Comparison of ENCODE assay signal across 22 cellular contexts in the genomic region with DNA sequence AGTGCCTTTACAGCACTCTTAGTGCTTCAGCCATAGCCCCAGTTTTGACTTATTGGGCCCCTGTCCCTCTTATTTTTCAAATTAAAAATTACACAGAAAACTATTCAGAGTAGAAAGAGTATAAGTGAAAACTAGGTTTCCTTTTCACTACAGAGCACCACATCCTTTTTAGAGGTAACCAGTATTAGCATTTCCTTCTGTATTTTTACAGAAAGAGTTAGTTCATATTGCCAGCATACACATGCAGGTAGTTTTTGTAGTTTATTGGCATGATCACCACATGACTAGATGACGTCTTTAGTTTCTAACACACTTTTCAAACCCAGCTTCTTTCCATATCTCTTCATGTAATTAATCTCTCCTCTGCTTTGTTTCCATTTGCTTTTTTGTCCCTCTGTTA.
DNase-seq lines count a peak whose midpoint lies in the region; ATAC-seq lines count a peak whose summit lies in the region.
"Had no signal": no experiment of that assay in that cellular context is flagged by ENCODE, and none has a peak within 500 bp of the region (broad histone marks: within the 10 kb centered on the region; RNA-seq: fewer than 3 reads in every experiment).

No MANE protein-coding gene starts in this region.

- H3K4me3 Mint-ChIP-seq in activated naive CD8-positive, alpha-beta T cell treated with anti-CD3 and anti-CD28 coated beads, Interleukin-2, amount 10 ng/mL, durations not matched to agents 7 days and 5 days: no peak overlapping the region
- H3K4me3 Mint-ChIP-seq in activated naive CD8-positive, alpha-beta T cell treated with anti-CD3 and anti-CD28 coated beads, Interleukin-2, amount 50 U/mL, for 24 hours: no peak overlapping the region
- H3K4me3 Mint-ChIP-seq: activated T-cell treated with anti-CD3 and anti-CD28 coated beads, Interleukin-2, amount 50 U/mL, for 24 hours; central memory CD8-positive, alpha-beta T cell; stimulated activated naive CD8-positive, alpha-beta T cell treated with anti-CD3 and anti-CD28 coated beads, Interleukin-15, Interleukin-2, amounts not matched to agents 100 ng/mL and 50 ng/mL, for 24 hours; T-helper 17 cell had no signal

- ATAC-seq in activated naive CD8-positive, alpha-beta T cell treated with anti-CD3 and anti-CD28 coated beads, Interleukin-2, amount 10 ng/mL, durations not matched to agents 7 days and 5 days (ENCODE audit: low read depth): peak; percentile 89
- no peak for ATAC-seq in activated naive CD8-positive, alpha-beta T cell treated with anti-CD3 and anti-CD28 coated beads, Interleukin-2, amount 50 U/mL, for 24 hours
- peak; percentile 62 for ATAC-seq in GM21786 (IDR thresholded peaks at IDR 0.05; ENCODE audit: unreplicated experiment)
- peak; percentile 59 for ATAC-seq in HG03354 (IDR thresholded peaks at IDR 0.05; ENCODE audit: poor library complexity, severe bottlenecking, unreplicated experiment)
- ATAC-seq: T-helper 17 cell, upper lobe of right lung had no signal

- no peaks in the 10 kb centered on the region for H3K9me3 Mint-ChIP-seq in activated naive CD8-positive, alpha-beta T cell treated with anti-CD3 and anti-CD28 coated beads, Interleukin-2, amount 10 ng/mL, durations not matched to agents 7 days and 5 days
- no peaks in the 10 kb centered on the region for H3K9me3 Mint-ChIP-seq in activated naive CD8-positive, alpha-beta T cell treated with anti-CD3 and anti-CD28 coated beads, Interleukin-2, amount 50 U/mL, for 24 hours
- H3K9me3 Mint-ChIP-seq: activated T-cell treated with anti-CD3 and anti-CD28 coated beads, Interleukin-2, amount 50 U/mL, for 24 hours; central memory CD8-positive, alpha-beta T cell; stimulated activated naive CD8-positive, alpha-beta T cell treated with anti-CD3 and anti-CD28 coated beads, Interleukin-15, Interleukin-2, amounts not matched to agents 100 ng/mL and 50 ng/mL, for 24 hours had no signal

- POLR2A ChIA-PET in activated naive CD8-positive, alpha-beta T cell treated with anti-CD3 and anti-CD28 coated beads, Interleukin-2, amount 10 ng/mL, durations not matched to agents 7 days and 5 days (lab: Charles Lee): no interaction called here

- intact Hi-C loops in posterior vena cava (cut with DNase I): no loop called here

- no peak overlapping the region for H3K27ac Mint-ChIP-seq in activated naive CD8-positive, alpha-beta T cell treated with anti-CD3 and anti-CD28 coated beads, Interleukin-2, amount 10 ng/mL, durations not matched to agents 7 days and 5 days
- H3K27ac Mint-ChIP-seq in activated naive CD8-positive, alpha-beta T cell treated with anti-CD3 and anti-CD28 coated beads, Interleukin-2, amount 50 U/mL, for 24 hours: no peak overlapping the region
- H3K27ac Mint-ChIP-seq: activated T-cell treated with anti-CD3 and anti-CD28 coated beads, Interleukin-2, amount 50 U/mL, for 24 hours; stimulated activated naive CD8-positive, alpha-beta T cell treated with anti-CD3 and anti-CD28 coated beads, Interleukin-15, Interleukin-2, amounts not matched to agents 100 ng/mL and 50 ng/mL, for 24 hours; T-helper 17 cell had no signal

- H3K4me1 Mint-ChIP-seq in activated naive CD8-positive, alpha-beta T cell treated with anti-CD3 and anti-CD28 coated beads, Interleukin-2, amount 10 ng/mL, durations not matched to agents 7 days and 5 days: peaks cover 2% of the 10 kb centered on the region
- H3K4me1 Mint-ChIP-seq in activated naive CD8-positive, alpha-beta T cell treated with anti-CD3 and anti-CD28 coated beads, Interleukin-2, amount 50 U/mL, for 24 hours: no peaks in the 10 kb centered on the region

- no peak for DNase-seq in activated naive CD8-positive, alpha-beta T cell treated with anti-CD3 and anti-CD28 coated beads, Interleukin-2, amount 10 ng/mL, durations not matched to agents 7 days and 5 days
- DNase-seq in activated naive CD8-positive, alpha-beta T cell treated with anti-CD3 and anti-CD28 coated beads, Interleukin-2, amount 50 U/mL, for 24 hours: no peak
- DNase-seq in NCI-H187 (lab: John Stamatoyannopoulos, UW): no peak
- no peak for DNase-seq in GF-D8 (lab: John Stamatoyannopoulos, UW)
- no peak for DNase-seq in NCI-H1105 treated with DMSO at 0.1 percent for 48 hours (lab: John Stamatoyannopoulos, UW)
- no peak for DNase-seq in posterior vena cava (ENCODE audit: low spot score)
- DNase-seq: activated CD4-positive, alpha-beta T cell treated with anti-CD3 and anti-CD28 coated beads, Interleukin-2, amount 50 U/mL, for 4 hours; activated naive CD4-positive, alpha-beta T cell; activated T-cell treated with anti-CD3 and anti-CD28 coated beads, Interleukin-2, amount 50 U/mL, for 24 hours; DMS79; HCEC 1CT; NCI-H1092; NCI-H2107; NK-92 treated with Interleukin-12 subunit alpha and Interleukin-12 subunit beta, amount 100 ng/mL, for 24 hours; stimulated activated CD4-positive, alpha-beta T cell treated with anti-CD3 and anti-CD28 coated beads, Interleukin-2, amount 100 ng/mL, for 48 hours; T-helper 17 cell; upper lobe of right lung; WERI-Rb-1 had no signal

- no peaks in the 10 kb centered on the region for H3K27me3 Mint-ChIP-seq in activated naive CD8-positive, alpha-beta T cell treated with anti-CD3 and anti-CD28 coated beads, Interleukin-2, amount 10 ng/mL, durations not matched to agents 7 days and 5 days
- H3K27me3 Mint-ChIP-seq in activated naive CD8-positive, alpha-beta T cell treated with anti-CD3 and anti-CD28 coated beads, Interleukin-2, amount 50 U/mL, for 24 hours: no peaks in the 10 kb centered on the region
- H3K27me3 Mint-ChIP-seq: activated T-cell treated with anti-CD3 and anti-CD28 coated beads, Interleukin-2, amount 50 U/mL, for 24 hours; central memory CD8-positive, alpha-beta T cell; stimulated activated naive CD8-positive, alpha-beta T cell treated with anti-CD3 and anti-CD28 coated beads, Interleukin-15, Interleukin-2, amounts not matched to agents 100 ng/mL and 50 ng/mL, for 24 hours; T-helper 17 cell had no signal

- H3K36me3 Mint-ChIP-seq in activated naive CD8-positive, alpha-beta T cell treated with anti-CD3 and anti-CD28 coated beads, Interleukin-2, amount 10 ng/mL, durations not matched to agents 7 days and 5 days: no peaks in the 10 kb centered on the region
- H3K36me3 Mint-ChIP-seq in activated naive CD8-positive, alpha-beta T cell treated with anti-CD3 and anti-CD28 coated beads, Interleukin-2, amount 50 U/mL, for 24 hours (ENCODE audit: low read depth): peaks cover 4% of the 10 kb centered on the region
